23 cellular contexts compared by ENCODE assay signal in genomic region chr5:117682416-117682815, GRCh38.
"Had no signal": no experiment of that assay in that cellular context is flagged by ENCODE, and none has a peak within 500 bp of the region (broad histone marks: within the 10 kb centered on the region; RNA-seq: fewer than 3 reads in every experiment).

No MANE protein-coding gene starts in this region.

- H3K4me3 ChIP-seq: ascending aorta, esophagus squamous epithelium, gastrocnemius medialis, spleen, suprapubic skin, tibial artery had no signal

- H3K36me3 Mint-ChIP-seq: activated naive CD8-positive, alpha-beta T cell treated with anti-CD3 and anti-CD28 coated beads for 36 hours; naive thymus-derived CD8-positive, alpha-beta T cell had no signal

- H3K27ac ChIP-seq: ascending aorta, epithelial cell of prostate, esophagus squamous epithelium, gastrocnemius medialis, spleen, suprapubic skin, tibial artery, VCaP had no signal

- H3K27ac Mint-ChIP-seq: activated naive CD4-positive, alpha-beta T cell treated with anti-CD3 and anti-CD28 coated beads for 36 hours; activated naive CD8-positive, alpha-beta T cell treated with anti-CD3 and anti-CD28 coated beads for 36 hours; activated T-helper 1 cell treated with anti-CD3 and anti-CD28 coated beads, Interleukin-12 subunit alpha, Interleukin-12 subunit beta, Interleukin-2, Interleukin-4 antibody, amounts not matched to agents 30 ng/mL and 10 ng/mL and 1 ng/mL, durations not matched to agents 14 hours and 24 hours and 36 hours; naive thymus-derived CD8-positive, alpha-beta T cell had no signal

- DNase-seq: activated CD4-positive, alpha-beta T cell treated with anti-CD3 and anti-CD28 coated beads for 4 hours; activated CD4-positive, alpha-beta T cell treated with anti-CD3 and anti-CD28 coated beads, Interleukin-2, amount 50 U/mL, for 4 hours; activated CD8-positive, alpha-beta memory T cell treated with anti-CD3 and anti-CD28 coated beads for 24 hours; activated effector memory CD4-positive, alpha-beta T cell treated with anti-CD3 and anti-CD28 coated beads, Interleukin-2, amount 50 U/mL, for 16 hours; activated naive CD4-positive, alpha-beta T cell treated with anti-CD3 and anti-CD28 coated beads for 36 hours; activated naive CD8-positive, alpha-beta T cell treated with anti-CD3 and anti-CD28 coated beads for 36 hours; effector CD8-positive, alpha-beta T cell; esophagus squamous epithelium; gastrocnemius medialis; glutamatergic neuron; left cardiac atrium; mammary epithelial cell; naive thymus-derived CD8-positive, alpha-beta T cell; right cardiac atrium; spleen; stimulated activated naive CD4-positive, alpha-beta T cell; tibial artery had no signal

- H3K27me3 Mint-ChIP-seq: activated naive CD8-positive, alpha-beta T cell treated with anti-CD3 and anti-CD28 coated beads for 36 hours; central memory CD8-positive, alpha-beta T cell; naive thymus-derived CD8-positive, alpha-beta T cell had no signal

- H3K27me3 ChIP-seq: ascending aorta, esophagus squamous epithelium, gastrocnemius medialis, spleen, suprapubic skin, tibial artery had no signal

- H3K4me1 ChIP-seq: ascending aorta, esophagus squamous epithelium, gastrocnemius medialis, spleen, suprapubic skin had no signal

- H3K9me3 ChIP-seq: ascending aorta, esophagus squamous epithelium, gastrocnemius medialis, spleen, suprapubic skin, tibial artery had no signal

- H3K4me1 Mint-ChIP-seq: activated naive CD8-positive, alpha-beta T cell treated with anti-CD3 and anti-CD28 coated beads for 36 hours; central memory CD8-positive, alpha-beta T cell; naive thymus-derived CD8-positive, alpha-beta T cell had no signal

- H3K4me3 Mint-ChIP-seq: activated naive CD4-positive, alpha-beta T cell treated with anti-CD3 and anti-CD28 coated beads for 36 hours; activated naive CD8-positive, alpha-beta T cell treated with anti-CD3 and anti-CD28 coated beads for 36 hours; activated T-helper 1 cell treated with anti-CD3 and anti-CD28 coated beads, Interleukin-12 subunit alpha, Interleukin-12 subunit beta, Interleukin-2, Interleukin-4 antibody, amounts not matched to agents 30 ng/mL and 10 ng/mL and 1 ng/mL, durations not matched to agents 14 hours and 24 hours and 36 hours; central memory CD8-positive, alpha-beta T cell; naive thymus-derived CD8-positive, alpha-beta T cell had no signal

- H3K36me3 ChIP-seq: ascending aorta, esophagus squamous epithelium, gastrocnemius medialis, spleen, suprapubic skin, tibial artery had no signal

- ATAC-seq: gastrocnemius medialis; left cardiac atrium; naive thymus-derived CD8-positive, alpha-beta T cell; right cardiac atrium had no signal
